ENCODE assay signal across 8 cellular contexts in the genomic region with DNA sequence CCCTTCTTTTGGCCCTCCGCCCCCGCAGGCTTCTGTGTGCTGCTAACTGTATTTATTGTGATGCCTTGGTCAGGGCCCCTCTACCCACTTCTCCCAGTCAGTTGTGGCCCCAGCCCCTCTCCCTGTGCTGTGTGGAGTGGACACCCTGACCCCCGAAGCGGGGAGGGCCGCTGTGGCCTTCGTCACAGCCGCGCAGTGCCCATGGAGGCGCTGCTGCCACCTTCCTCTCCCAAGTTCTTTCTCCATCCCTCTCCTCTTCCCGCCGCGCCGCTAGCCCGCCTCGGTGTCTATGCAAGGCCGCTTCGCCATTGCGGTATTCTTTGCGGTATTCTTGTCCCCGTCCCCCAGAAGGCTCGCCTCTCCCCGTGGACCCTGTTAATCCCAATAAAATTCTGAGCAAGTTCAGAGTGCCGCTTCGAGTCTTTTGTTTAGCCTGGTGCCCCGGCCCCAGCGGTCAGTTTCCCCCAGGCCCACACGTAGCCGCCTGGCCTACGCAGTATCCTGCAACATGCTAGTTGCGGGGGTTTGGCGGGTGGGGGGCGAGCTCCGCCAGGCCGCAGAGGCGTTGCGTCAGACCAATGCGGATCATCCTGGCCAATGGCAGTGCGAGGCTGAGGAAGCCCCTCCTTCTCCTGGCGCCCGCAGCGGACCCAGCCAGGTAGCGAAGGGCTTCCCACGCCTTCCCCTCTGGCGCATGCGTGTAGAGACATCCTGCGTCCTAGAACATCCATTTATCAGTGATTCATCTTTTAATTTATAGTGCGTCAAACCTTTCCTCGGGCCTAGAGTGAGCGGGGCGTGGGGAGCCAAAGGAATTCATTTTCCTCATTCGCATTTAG. TPM values are rescaled to one million over a fixed set of nuclear protein-coding genes. Genes with fewer than 3 reads are reported as not detected.
A peak's percentile ranks its signal among the peaks of the same experiment; 100 is the strongest.
DNase-seq lines count a peak whose midpoint lies in the region; ATAC-seq and TF ChIP-seq lines count a peak whose summit lies in the region.

No MANE protein-coding gene starts in this region.

- ATAC-seq in GM23338, result peak; percentile 89
- peak; percentile 38 to 60 (median 58) for ATAC-seq in natural killer cell
- peak; percentile 74 to 85 for ATAC-seq in stimulated activated naive B cell treated with anti-CD40 and anti-IgM and Interleukin-4, amounts not matched to agents 10 μg/mL and 1 μg/mL and 100 μg/mL, for 72 hours (replicated peaks)

- H3K4me3 ChIP-seq in BJ (ENCODE audit: low read depth, low read length) (peak overlapping the region; percentile 32), GM23338 (peak overlapping the region; percentile 77)

- H3K36me3 ChIP-seq in BJ (ENCODE audit: control insufficient read depth, insufficient read depth, low read length), result peaks cover 14% of the 10 kb centered on the region
- H3K36me3 ChIP-seq in GM23338 (ENCODE audit: insufficient read depth), result no peaks in the 10 kb centered on the region

- peak overlapping the region; percentile 63 for H2AFZ ChIP-seq in GM23338

- H3K9me3 Mint-ChIP-seq in GM23338, result no peaks in the 10 kb centered on the region; the same call in 2 of the 3 replicates
- no peaks in the 10 kb centered on the region for H3K9me3 Mint-ChIP-seq in natural killer cell
- H3K9me3 Mint-ChIP-seq in stimulated activated naive B cell treated with anti-CD40 and anti-IgM and Interleukin-4, amounts not matched to agents 10 μg/mL and 1 μg/mL and 100 μg/mL, for 72 hours, result no peaks in the 10 kb centered on the region

- H3K79me2 ChIP-seq in GM23338 (replicated peaks; ENCODE audit: insufficient read depth), result 0 out of 2 replicates have a peak, but pooled peaks cover under 1% of the 10 kb centered on the region

- TF ChIP-seq CTCF in BJ (IDR thresholded peaks at IDR 0.05; ENCODE audit: insufficient read depth, low read depth, low read length) (no peak), GM23338 (conservative IDR thresholded peaks at IDR 0.05; ENCODE audit: low read depth in 2 of 2) (no peak), natural killer cell (IDR thresholded peaks at IDR 0.05) (no peak)

- no peaks in the 10 kb centered on the region for H3K9me2 ChIP-seq in GM23338 (ENCODE audit: insufficient read depth)

- no peaks in the 10 kb centered on the region; the same call in 1 of the 2 replicates for H4K20me1 ChIP-seq in GM23338 (replicated peaks; ENCODE audit: insufficient read depth)

- H3K27me3 Mint-ChIP-seq in GM23338 (ENCODE audit: insufficient read depth, low read depth, poor library complexity), result peaks cover 3% of the 10 kb centered on the region
- no peaks in the 10 kb centered on the region for H3K27me3 Mint-ChIP-seq in natural killer cell (ENCODE audit: low read depth in 2 of 2)
- peaks cover 0 to 13% of the 10 kb centered on the region in 2 donors for H3K27me3 Mint-ChIP-seq in stimulated activated naive B cell treated with anti-CD40 and anti-IgM and Interleukin-4, amounts not matched to agents 10 μg/mL and 1 μg/mL and 100 μg/mL, for 72 hours

- H3K36me3 Mint-ChIP-seq in GM23338 (ENCODE audit: low read depth), result peaks cover 47% of the 10 kb centered on the region
- H3K36me3 Mint-ChIP-seq in natural killer cell, result no peaks in the 10 kb centered on the region
- H3K36me3 Mint-ChIP-seq in stimulated activated naive B cell treated with anti-CD40 and anti-IgM and Interleukin-4, amounts not matched to agents 10 μg/mL and 1 μg/mL and 100 μg/mL, for 72 hours, result peaks cover 23 to 24% of the 10 kb centered on the region in 2 donors

- H3K4me1 Mint-ChIP-seq in GM23338, result peaks cover 9% of the 10 kb centered on the region
- H3K4me1 Mint-ChIP-seq in natural killer cell, result peaks cover 14 to 34% of the 10 kb centered on the region in 2 donors
- H3K4me1 Mint-ChIP-seq in stimulated activated naive B cell treated with anti-CD40 and anti-IgM and Interleukin-4, amounts not matched to agents 10 μg/mL and 1 μg/mL and 100 μg/mL, for 72 hours, result peaks cover 24 to 49% of the 10 kb centered on the region in 2 donors

- H3K27me3 ChIP-seq in BJ (ENCODE audit: control insufficient read depth, insufficient read depth, low read length) (no peaks in the 10 kb centered on the region), GM23338 (ENCODE audit: insufficient read depth) (no peaks in the 10 kb centered on the region)

- peak overlapping the region; percentile 80; the same call in 1 of the 2 replicates for H3K27ac ChIP-seq in GM23338 (ENCODE audit: low read depth)

- no peaks in the 10 kb centered on the region for H3F3A ChIP-seq in GM23338 (replicated peaks; ENCODE audit: low read depth)

- CTCF ChIA-PET in BJ (lab: Yijun Ruan, JAX), result interaction anchor here (0.6 to 1.0 kb wide), 4 partner anchors 10 to 46 kb away, joined by 3 to 4 read pairs (median 4); no protein-coding TSS in a partner anchor

- H3K27ac Mint-ChIP-seq in GM23338 (peak overlapping the region; percentile 98), natural killer cell (peak overlapping the region; percentile 87 to 92)
- H3K27ac Mint-ChIP-seq in stimulated activated naive B cell treated with anti-CD40 and anti-IgM and Interleukin-4, amounts not matched to agents 10 μg/mL and 1 μg/mL and 100 μg/mL, for 72 hours, result peak overlapping the region; percentile 97

- intact Hi-C loops in natural killer cell (cut with micrococcal nuclease), result loop anchor here (5.0 to 10.0 kb wide), 2 partner anchors 139 to 596 kb away; partner anchors contain the start of genes HUWE1 and KDM5C

- peak overlapping the region; percentile 94 for H3K4me3 Mint-ChIP-seq in GM23338
- H3K4me3 Mint-ChIP-seq in natural killer cell, result peak overlapping the region; percentile 91
- peak overlapping the region; percentile 91 to 96 for H3K4me3 Mint-ChIP-seq in stimulated activated naive B cell treated with anti-CD40 and anti-IgM and Interleukin-4, amounts not matched to agents 10 μg/mL and 1 μg/mL and 100 μg/mL, for 72 hours

- no peak for DNase-seq in BJ (ENCODE audit: low read depth)
- DNase-seq in GM23338 (ENCODE audit: low spot score), result peak; percentile 84
- peak; percentile 93 for DNase-seq in NCI-H69 (lab: John Stamatoyannopoulos, UW)
- DNase-seq in activated T-helper 9 cell treated with anti-CD3 and anti-CD28 coated beads, Interleukin-2, amount 50 U/mL, for 16 hours (ENCODE audit: low read depth), result peak; percentile 72
- DNase-seq in fibroblast of peridontal ligament (ENCODE audit: extremely low read depth), result peak; percentile 66
- DNase-seq in natural killer cell, result peak; percentile 57
- DNase-seq in stimulated activated naive B cell treated with anti-CD40 and anti-IgM and Interleukin-4, amounts not matched to agents 10 μg/mL and 1 μg/mL and 100 μg/mL, for 72 hours, result peak; percentile 59
- DNase-seq in MV-4-11 (lab: John Stamatoyannopoulos, UW), result no peak

- POLR2A ChIA-PET in BJ (lab: Charles Lee), result no interaction called here

- peak overlapping the region; percentile 89 for H3K4me2 ChIP-seq in GM23338

- H3K4me1 ChIP-seq in GM23338 (ENCODE audit: insufficient read depth), result no peaks in the 10 kb centered on the region; the same call in 1 of the 2 replicates

TF ChIP-seq in GM23338, 12 proteins besides CTCF, POLR2A, EP300 and RAD21:
- TF ChIP-seq CREB1 (CRISPR knock-in tag; IDR thresholded peaks at IDR 0.05; ENCODE audit: low read depth) (peak; percentile 71), EZH2phosphoT487 (IDR thresholded peaks at IDR 0.05; ENCODE audit: unreplicated experiment) (no peak), POLR2AphosphoS5 (IDR thresholded peaks at IDR 0.05; ENCODE audit: low read depth) (peak; percentile 81)

RNA-seq across cellular contexts. Expression of gene KANTR, which starts 5.6 kb away (rescaled TPM):
- polyA plus RNA-seq in BJ (2011; rRNA removed) (2.3 and 2.5 TPM in 2 replicates), GM23338 (2016; fragmentation: Nextera tagmentation; extraction: Ambion mirVana) (5.4 and 6.4 TPM in 2 replicates)
- 10.4 and 11.2 TPM in 2 replicates for polyA minus RNA-seq in BJ (2011; rRNA and poly(A)+ RNA removed)
- 15.3 and 15.5 TPM in 2 replicates for total RNA-seq in GM23338 (2014; rRNA removed; shearing (Covaris generic))
- total RNA-seq in natural killer cell, result 10 to 100 TPM; 15.1 to 18.1 (median 17.1) TPM

RNA-seq across cellular contexts. Expression of gene TSPYL2, which starts 6.2 kb away (rescaled TPM):
- 22.9 and 29.3 TPM in 2 replicates for polyA plus RNA-seq in BJ (2011; rRNA removed)
- 8.0 and 10.3 TPM in 2 replicates for polyA minus RNA-seq in BJ (2011; rRNA and poly(A)+ RNA removed)
- 9.9 and 13.4 TPM in 2 replicates for total RNA-seq in GM23338 (2014; rRNA removed; shearing (Covaris generic))
- 11.6 and 13.4 TPM in 2 replicates for polyA plus RNA-seq in GM23338 (2016; fragmentation: Nextera tagmentation; extraction: Ambion mirVana)
- total RNA-seq in natural killer cell, result 100 to 1,000 TPM; 103 to 318 (median 139) TPM

RNA-seq across cellular contexts. Expression of gene GPR173, which starts 39.8 kb away (rescaled TPM):
- polyA plus RNA-seq in BJ (2011; rRNA removed), result 1.7 and 2.7 TPM in 2 replicates
- 2.1 and 2.3 TPM in 2 replicates for polyA minus RNA-seq in BJ (2011; rRNA and poly(A)+ RNA removed)
- 7.7 TPM in 2 replicates for total RNA-seq in GM23338 (2014; rRNA removed; shearing (Covaris generic))
- 0.92 and 0.94 TPM in 2 replicates for polyA plus RNA-seq in GM23338 (2016; fragmentation: Nextera tagmentation; extraction: Ambion mirVana)
- under 1 TPM in 1 of 3 donors, not detected in 2; 0.48 TPM for total RNA-seq in natural killer cell

Comparison
In these comparisons a context has a peak if more than half of its experiments do, and no peak if none do; other contexts are left out.
1. DNase-seq: peak in GM23338 (single experiment), NCI-H69 (single experiment), activated T-helper 9 cell treated with anti-CD3 and anti-CD28 coated beads, Interleukin-2, amount 50 U/mL, for 16 hours (single experiment), fibroblast of peridontal ligament (single experiment), natural killer cell (single experiment) and stimulated activated naive B cell treated with anti-CD40 and anti-IgM and Interleukin-4, amounts not matched to agents 10 μg/mL and 1 μg/mL and 100 μg/mL, for 72 hours (single experiment); none in BJ (single experiment) and MV-4-11 (single experiment).
2. Peak in every context shown above with its lines, with median percentiles within 50 percentile points of each other: ATAC-seq, H3K27ac Mint-ChIP-seq and H3K4me3 Mint-ChIP-seq.